ENCODE assay signal across 1 cellular context in the genomic region with DNA sequence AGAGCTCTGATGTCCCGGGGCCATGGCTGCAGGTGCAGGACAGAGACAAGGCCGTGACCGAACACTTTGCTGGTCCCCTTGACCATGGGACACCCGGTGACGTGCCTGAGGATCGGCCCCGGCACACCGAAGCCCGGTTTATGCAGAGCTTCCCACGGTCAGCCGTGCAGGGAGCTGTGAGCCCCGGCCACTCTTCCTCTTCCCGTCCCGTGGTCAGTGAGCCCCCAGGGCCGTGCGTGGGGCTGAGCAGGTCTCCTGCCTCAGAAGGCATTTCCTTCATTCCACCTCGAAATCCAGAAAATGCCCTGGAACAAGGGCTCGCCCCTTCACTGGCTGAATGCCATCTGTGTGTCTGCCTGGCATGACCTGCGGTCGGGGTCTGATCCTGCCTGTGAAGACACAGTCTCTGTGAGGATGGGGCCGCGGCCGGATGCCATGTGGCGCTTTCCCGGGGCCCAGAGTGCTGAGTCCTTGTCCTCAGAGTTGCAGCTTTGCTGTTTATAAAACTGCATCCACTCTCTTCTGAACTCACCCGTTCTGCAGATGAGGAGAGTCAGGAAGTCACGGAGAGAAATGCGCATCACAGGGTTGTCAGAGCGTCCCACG.
TF ChIP-seq lines count a peak whose summit lies in the region.

No MANE protein-coding gene starts in this region.

TF ChIP-seq in WTC11, 78 proteins besides CTCF, POLR2A, EP300 and RAD21 (continued from another document):
- TF ChIP-seq, protein P1, sequence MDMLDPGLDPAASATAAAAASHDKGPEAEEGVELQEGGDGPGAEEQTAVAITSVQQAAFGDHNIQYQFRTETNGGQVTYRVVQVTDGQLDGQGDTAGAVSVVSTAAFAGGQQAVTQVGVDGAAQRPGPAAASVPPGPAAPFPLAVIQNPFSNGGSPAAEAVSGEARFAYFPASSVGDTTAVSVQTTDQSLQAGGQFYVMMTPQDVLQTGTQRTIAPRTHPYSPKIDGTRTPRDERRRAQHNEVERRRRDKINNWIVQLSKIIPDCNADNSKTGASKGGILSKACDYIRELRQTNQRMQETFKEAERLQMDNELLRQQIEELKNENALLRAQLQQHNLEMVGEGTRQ (CRISPR knock-in tag; IDR thresholded peaks at IDR 0.05) = no peak
- TF ChIP-seq, protein P2, sequence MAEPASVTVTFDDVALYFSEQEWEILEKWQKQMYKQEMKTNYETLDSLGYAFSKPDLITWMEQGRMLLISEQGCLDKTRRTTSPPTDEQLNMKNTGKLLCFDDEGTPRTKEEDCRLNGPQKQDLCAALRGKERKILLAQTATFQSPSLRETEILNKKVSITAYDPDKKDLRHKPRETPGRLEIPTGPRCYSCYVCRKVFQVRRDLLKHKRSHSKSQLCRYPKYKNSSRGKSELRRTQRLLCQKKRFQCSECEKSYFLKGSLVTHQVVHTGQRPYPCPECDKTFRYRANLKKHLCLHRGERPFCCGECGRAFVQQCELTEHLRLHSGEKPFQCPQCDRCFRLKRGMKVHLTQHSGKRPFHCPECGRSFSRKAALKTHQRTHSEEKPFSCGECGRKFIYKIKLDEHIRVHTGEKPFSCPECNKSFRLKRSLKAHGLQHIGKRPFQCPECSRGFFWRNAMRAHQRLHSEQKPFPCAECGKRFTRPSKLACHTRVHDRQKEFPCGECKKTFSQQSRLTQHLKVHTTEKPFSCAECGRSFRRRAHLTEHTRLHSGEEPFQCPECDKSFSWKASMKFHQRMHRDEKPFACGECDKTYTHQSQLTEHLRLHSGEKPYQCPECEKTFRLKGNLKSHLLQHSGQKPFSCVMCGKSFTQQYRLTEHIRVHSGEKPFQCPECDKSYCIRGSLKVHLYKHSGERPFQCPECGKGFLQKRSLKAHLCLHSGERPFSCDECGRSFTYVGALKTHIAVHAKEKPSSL (CRISPR knock-in tag; conservative IDR thresholded peaks at IDR 0.05) = no peak
- TF ChIP-seq CBFB (CRISPR knock-in tag; IDR thresholded peaks at IDR 0.05; ENCODE audit: low read depth) (no peak), ZNF416 (CRISPR knock-in tag; IDR thresholded peaks at IDR 0.05) (no peak), FOXP1 (CRISPR knock-in tag; IDR thresholded peaks at IDR 0.05; ENCODE audit: borderline replicate concordance) (no peak), CREM (CRISPR knock-in tag; IDR thresholded peaks at IDR 0.05) (no peak)
- TF ChIP-seq, protein P3, sequence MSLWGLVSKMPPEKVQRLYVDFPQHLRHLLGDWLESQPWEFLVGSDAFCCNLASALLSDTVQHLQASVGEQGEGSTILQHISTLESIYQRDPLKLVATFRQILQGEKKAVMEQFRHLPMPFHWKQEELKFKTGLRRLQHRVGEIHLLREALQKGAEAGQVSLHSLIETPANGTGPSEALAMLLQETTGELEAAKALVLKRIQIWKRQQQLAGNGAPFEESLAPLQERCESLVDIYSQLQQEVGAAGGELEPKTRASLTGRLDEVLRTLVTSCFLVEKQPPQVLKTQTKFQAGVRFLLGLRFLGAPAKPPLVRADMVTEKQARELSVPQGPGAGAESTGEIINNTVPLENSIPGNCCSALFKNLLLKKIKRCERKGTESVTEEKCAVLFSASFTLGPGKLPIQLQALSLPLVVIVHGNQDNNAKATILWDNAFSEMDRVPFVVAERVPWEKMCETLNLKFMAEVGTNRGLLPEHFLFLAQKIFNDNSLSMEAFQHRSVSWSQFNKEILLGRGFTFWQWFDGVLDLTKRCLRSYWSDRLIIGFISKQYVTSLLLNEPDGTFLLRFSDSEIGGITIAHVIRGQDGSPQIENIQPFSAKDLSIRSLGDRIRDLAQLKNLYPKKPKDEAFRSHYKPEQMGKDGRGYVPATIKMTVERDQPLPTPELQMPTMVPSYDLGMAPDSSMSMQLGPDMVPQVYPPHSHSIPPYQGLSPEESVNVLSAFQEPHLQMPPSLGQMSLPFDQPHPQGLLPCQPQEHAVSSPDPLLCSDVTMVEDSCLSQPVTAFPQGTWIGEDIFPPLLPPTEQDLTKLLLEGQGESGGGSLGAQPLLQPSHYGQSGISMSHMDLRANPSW (CRISPR knock-in tag; conservative IDR thresholded peaks at IDR 0.05; ENCODE audit: low read depth) = no peak
- TF ChIP-seq, protein P4, sequence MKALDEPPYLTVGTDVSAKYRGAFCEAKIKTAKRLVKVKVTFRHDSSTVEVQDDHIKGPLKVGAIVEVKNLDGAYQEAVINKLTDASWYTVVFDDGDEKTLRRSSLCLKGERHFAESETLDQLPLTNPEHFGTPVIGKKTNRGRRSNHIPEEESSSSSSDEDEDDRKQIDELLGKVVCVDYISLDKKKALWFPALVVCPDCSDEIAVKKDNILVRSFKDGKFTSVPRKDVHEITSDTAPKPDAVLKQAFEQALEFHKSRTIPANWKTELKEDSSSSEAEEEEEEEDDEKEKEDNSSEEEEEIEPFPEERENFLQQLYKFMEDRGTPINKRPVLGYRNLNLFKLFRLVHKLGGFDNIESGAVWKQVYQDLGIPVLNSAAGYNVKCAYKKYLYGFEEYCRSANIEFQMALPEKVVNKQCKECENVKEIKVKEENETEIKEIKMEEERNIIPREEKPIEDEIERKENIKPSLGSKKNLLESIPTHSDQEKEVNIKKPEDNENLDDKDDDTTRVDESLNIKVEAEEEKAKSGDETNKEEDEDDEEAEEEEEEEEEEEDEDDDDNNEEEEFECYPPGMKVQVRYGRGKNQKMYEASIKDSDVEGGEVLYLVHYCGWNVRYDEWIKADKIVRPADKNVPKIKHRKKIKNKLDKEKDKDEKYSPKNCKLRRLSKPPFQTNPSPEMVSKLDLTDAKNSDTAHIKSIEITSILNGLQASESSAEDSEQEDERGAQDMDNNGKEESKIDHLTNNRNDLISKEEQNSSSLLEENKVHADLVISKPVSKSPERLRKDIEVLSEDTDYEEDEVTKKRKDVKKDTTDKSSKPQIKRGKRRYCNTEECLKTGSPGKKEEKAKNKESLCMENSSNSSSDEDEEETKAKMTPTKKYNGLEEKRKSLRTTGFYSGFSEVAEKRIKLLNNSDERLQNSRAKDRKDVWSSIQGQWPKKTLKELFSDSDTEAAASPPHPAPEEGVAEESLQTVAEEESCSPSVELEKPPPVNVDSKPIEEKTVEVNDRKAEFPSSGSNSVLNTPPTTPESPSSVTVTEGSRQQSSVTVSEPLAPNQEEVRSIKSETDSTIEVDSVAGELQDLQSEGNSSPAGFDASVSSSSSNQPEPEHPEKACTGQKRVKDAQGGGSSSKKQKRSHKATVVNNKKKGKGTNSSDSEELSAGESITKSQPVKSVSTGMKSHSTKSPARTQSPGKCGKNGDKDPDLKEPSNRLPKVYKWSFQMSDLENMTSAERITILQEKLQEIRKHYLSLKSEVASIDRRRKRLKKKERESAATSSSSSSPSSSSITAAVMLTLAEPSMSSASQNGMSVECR (CRISPR knock-in tag; IDR thresholded peaks at IDR 0.05; ENCODE audit: borderline replicate concordance) = no peak
- TF ChIP-seq, protein P5, sequence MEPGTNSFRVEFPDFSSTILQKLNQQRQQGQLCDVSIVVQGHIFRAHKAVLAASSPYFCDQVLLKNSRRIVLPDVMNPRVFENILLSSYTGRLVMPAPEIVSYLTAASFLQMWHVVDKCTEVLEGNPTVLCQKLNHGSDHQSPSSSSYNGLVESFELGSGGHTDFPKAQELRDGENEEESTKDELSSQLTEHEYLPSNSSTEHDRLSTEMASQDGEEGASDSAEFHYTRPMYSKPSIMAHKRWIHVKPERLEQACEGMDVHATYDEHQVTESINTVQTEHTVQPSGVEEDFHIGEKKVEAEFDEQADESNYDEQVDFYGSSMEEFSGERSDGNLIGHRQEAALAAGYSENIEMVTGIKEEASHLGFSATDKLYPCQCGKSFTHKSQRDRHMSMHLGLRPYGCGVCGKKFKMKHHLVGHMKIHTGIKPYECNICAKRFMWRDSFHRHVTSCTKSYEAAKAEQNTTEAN (CRISPR knock-in tag; IDR thresholded peaks at IDR 0.05) = no peak
- TF ChIP-seq, protein P6, sequence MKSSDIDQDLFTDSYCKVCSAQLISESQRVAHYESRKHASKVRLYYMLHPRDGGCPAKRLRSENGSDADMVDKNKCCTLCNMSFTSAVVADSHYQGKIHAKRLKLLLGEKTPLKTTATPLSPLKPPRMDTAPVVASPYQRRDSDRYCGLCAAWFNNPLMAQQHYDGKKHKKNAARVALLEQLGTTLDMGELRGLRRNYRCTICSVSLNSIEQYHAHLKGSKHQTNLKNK (CRISPR knock-in tag; IDR thresholded peaks at IDR 0.05) = no peak
- TF ChIP-seq, protein P7, sequence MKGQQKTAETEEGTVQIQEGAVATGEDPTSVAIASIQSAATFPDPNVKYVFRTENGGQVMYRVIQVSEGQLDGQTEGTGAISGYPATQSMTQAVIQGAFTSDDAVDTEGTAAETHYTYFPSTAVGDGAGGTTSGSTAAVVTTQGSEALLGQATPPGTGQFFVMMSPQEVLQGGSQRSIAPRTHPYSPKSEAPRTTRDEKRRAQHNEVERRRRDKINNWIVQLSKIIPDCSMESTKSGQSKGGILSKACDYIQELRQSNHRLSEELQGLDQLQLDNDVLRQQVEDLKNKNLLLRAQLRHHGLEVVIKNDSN (CRISPR knock-in tag; IDR thresholded peaks at IDR 0.05) = no peak
- TF ChIP-seq, protein P8, sequence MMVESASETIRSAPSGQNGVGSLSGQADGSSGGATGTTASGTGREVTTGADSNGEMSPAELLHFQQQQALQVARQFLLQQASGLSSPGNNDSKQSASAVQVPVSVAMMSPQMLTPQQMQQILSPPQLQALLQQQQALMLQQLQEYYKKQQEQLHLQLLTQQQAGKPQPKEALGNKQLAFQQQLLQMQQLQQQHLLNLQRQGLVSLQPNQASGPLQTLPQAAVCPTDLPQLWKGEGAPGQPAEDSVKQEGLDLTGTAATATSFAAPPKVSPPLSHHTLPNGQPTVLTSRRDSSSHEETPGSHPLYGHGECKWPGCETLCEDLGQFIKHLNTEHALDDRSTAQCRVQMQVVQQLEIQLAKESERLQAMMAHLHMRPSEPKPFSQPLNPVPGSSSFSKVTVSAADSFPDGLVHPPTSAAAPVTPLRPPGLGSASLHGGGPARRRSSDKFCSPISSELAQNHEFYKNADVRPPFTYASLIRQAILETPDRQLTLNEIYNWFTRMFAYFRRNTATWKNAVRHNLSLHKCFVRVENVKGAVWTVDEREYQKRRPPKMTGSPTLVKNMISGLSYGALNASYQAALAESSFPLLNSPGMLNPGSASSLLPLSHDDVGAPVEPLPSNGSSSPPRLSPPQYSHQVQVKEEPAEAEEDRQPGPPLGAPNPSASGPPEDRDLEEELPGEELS (CRISPR knock-in tag; IDR thresholded peaks at IDR 0.05) = no peak
- TF ChIP-seq, protein P9, sequence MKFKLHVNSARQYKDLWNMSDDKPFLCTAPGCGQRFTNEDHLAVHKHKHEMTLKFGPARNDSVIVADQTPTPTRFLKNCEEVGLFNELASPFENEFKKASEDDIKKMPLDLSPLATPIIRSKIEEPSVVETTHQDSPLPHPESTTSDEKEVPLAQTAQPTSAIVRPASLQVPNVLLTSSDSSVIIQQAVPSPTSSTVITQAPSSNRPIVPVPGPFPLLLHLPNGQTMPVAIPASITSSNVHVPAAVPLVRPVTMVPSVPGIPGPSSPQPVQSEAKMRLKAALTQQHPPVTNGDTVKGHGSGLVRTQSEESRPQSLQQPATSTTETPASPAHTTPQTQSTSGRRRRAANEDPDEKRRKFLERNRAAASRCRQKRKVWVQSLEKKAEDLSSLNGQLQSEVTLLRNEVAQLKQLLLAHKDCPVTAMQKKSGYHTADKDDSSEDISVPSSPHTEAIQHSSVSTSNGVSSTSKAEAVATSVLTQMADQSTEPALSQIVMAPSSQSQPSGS (CRISPR knock-in tag; IDR thresholded peaks at IDR 0.05; ENCODE audit: borderline replicate concordance, low read depth) = no peak
TF ChIP-seq in WTC11: peak in this region for 0.
